ENCODE assay signal across 8 cellular contexts in the genomic region with DNA sequence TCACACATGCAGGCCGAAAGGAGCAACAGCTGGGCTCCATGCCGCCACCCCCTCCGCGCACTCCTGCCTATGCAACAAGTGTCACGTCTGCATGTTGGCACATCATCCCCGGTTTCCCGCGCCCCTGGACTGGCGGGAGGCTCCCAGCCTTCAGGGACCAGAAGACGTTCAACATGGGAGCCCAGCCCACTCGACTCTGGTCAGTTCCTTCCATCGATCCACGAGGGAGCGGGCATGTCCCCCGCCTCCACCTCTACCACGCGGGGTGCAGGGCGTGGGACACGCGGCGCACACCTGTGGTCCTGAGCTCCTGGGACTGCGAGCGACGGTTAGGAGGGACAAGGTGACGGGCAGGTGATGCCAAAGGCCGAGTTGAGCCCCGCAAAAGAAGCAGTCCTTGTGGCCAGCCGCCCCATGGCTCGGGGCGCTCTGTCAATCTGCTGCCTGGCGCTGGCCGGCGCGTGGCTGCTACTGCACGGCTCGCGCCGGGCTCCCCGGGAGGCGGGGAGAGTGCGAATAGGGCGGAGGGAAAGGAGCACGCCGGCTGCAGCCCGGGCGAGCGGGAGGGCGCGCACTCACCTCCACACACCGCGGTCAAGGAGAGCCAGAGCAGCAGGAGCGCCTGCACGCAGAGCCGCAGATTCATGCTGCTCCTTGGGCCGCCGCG. TPM values are rescaled to one million over a fixed set of nuclear protein-coding genes. Genes with fewer than 3 reads are reported as not detected.
DNase-seq lines count a peak whose midpoint lies in the region; ATAC-seq and TF ChIP-seq lines count a peak whose summit lies in the region.

No MANE protein-coding gene starts in this region.

- TF ChIP-seq POLR2A in NB4 (IDR thresholded peaks at IDR 0.05; ENCODE audit: extremely low read depth, insufficient read length) (no peak), suprapubic skin (IDR thresholded peaks at IDR 0.05) (no peak)

- H3K9me3 Mint-ChIP-seq in CD4-positive, CD25-positive, alpha-beta regulatory T cell, result no peaks in the 10 kb centered on the region
- H3K9me3 Mint-ChIP-seq in brain, result peaks cover 0 to 6% (median 0%) of the 10 kb centered on the region in 5 experiments

- peaks cover 13% of the 10 kb centered on the region for H3K27me3 Mint-ChIP-seq in CD4-positive, CD25-positive, alpha-beta regulatory T cell
- H3K27me3 Mint-ChIP-seq in brain, result peaks cover 5% of the 10 kb centered on the region

- no peaks in the 10 kb centered on the region for H3K9me3 ChIP-seq in CD4-positive, CD25-positive, alpha-beta regulatory T cell (ENCODE audit: control insufficient read depth in 2 of 2, low read length in 2 of 2)
- H3K9me3 ChIP-seq in suprapubic skin, result no peaks in the 10 kb centered on the region

- peak; percentile 35 to 48 for ATAC-seq in CD4-positive, CD25-positive, alpha-beta regulatory T cell (ENCODE audit: low read depth in 2 of 2)
- ATAC-seq in GM19438 (IDR thresholded peaks at IDR 0.05; ENCODE audit: low read depth, unreplicated experiment) (peak; percentile 53), left lobe of liver (peak; percentile 76), HG03520 (IDR thresholded peaks at IDR 0.05; ENCODE audit: unreplicated experiment) (no peak)

- no peak for TF ChIP-seq CTCF in NB4 (IDR thresholded peaks at IDR 0.05; ENCODE audit: low read depth, low read length)
- no peak for TF ChIP-seq CTCF in brain (conservative IDR thresholded peaks at IDR 0.05)
- no peak for TF ChIP-seq CTCF in suprapubic skin (IDR thresholded peaks at IDR 0.05)

- H3K36me3 Mint-ChIP-seq in CD4-positive, CD25-positive, alpha-beta regulatory T cell, result no peaks in the 10 kb centered on the region
- H3K36me3 Mint-ChIP-seq in brain, result no peaks in the 10 kb centered on the region

- WGBS in suprapubic skin, result 47% methylated on average over 19 of the region's 57 CpGs

- peak in 1 of 3 donors; percentile 30 for DNase-seq in CD4-positive, CD25-positive, alpha-beta regulatory T cell
- DNase-seq in NB4 (ENCODE audit: low read depth) (peak; percentile 42), left lobe of liver (ENCODE audit: low spot score) (peak; percentile 49), suprapubic skin (ENCODE audit: low spot score in 2 of 2) (no peak), HT-29 (ENCODE audit: low spot score) (no peak)

- peaks cover 9% of the 10 kb centered on the region for H3K4me1 ChIP-seq in CD4-positive, CD25-positive, alpha-beta regulatory T cell (ENCODE audit: control insufficient read depth, insufficient read depth, low read length, poor library complexity, severe bottlenecking)
- peaks cover 17% of the 10 kb centered on the region for H3K4me1 ChIP-seq in suprapubic skin

- H3K4me3 Mint-ChIP-seq in CD4-positive, CD25-positive, alpha-beta regulatory T cell, result peak overlapping the region in 3 of 4 donors; percentile 39 to 80 (median 43)
- H3K4me3 Mint-ChIP-seq in brain, result peak overlapping the region; percentile 71 to 78 (median 74)

- H3K4me1 Mint-ChIP-seq in CD4-positive, CD25-positive, alpha-beta regulatory T cell, result peaks cover 0 to 16% (median 4%) of the 10 kb centered on the region in 4 donors
- H3K4me1 Mint-ChIP-seq in brain, result peaks cover 32% of the 10 kb centered on the region

- no peak overlapping the region for H3K27ac Mint-ChIP-seq in CD4-positive, CD25-positive, alpha-beta regulatory T cell
- no peak overlapping the region for H3K27ac Mint-ChIP-seq in brain

- no peak overlapping the region for H3K4me3 ChIP-seq in CD4-positive, CD25-positive, alpha-beta regulatory T cell (ENCODE audit: low read depth, low read length)
- H3K4me3 ChIP-seq in NB4 (ENCODE audit: low read depth, low read length) (peak overlapping the region; percentile 32), suprapubic skin (peak overlapping the region; percentile 54)

- H3K27me3 ChIP-seq in CD4-positive, CD25-positive, alpha-beta regulatory T cell (ENCODE audit: control insufficient read depth, insufficient read depth, low read length), result no peaks in the 10 kb centered on the region
- no peaks in the 10 kb centered on the region for H3K27me3 ChIP-seq in suprapubic skin

- H3K27ac ChIP-seq in CD4-positive, CD25-positive, alpha-beta regulatory T cell (ENCODE audit: insufficient read depth, low read length, poor library complexity, severe bottlenecking), result no peak overlapping the region
- no peak overlapping the region for H3K27ac ChIP-seq in suprapubic skin

- TF ChIP-seq EP300 in suprapubic skin (IDR thresholded peaks at IDR 0.05), result no peak

- no peaks in the 10 kb centered on the region for H3K36me3 ChIP-seq in CD4-positive, CD25-positive, alpha-beta regulatory T cell (ENCODE audit: control insufficient read depth, insufficient read depth, low read length)
- H3K36me3 ChIP-seq in suprapubic skin, result no peaks in the 10 kb centered on the region

RNA-seq across cellular contexts. Expression of a gene that starts 0.6 kb away (rescaled TPM):
- total RNA-seq in CD4-positive, CD25-positive, alpha-beta regulatory T cell, result not detected
- not detected for polyA plus RNA-seq in CD4-positive, CD25-positive, alpha-beta regulatory T cell
- polyA plus RNA-seq in brain (ENCODE audit: insufficient read depth, low read depth, low replicate concordance), result 18.8 TPM
- total RNA-seq in left lobe of liver (1.2 TPM), suprapubic skin (under 1 TPM; 0.13 to 0.38 (median 0.29) TPM)
- total RNA-seq in HT-29 (2014; rRNA removed; shearing (Covaris generic)), result 0.23 and 0.28 TPM in 2 replicates

Comparison
In these comparisons a context has a peak if more than half of its experiments do, and no peak if none do; other contexts are left out.
1. DNase-seq: peak in NB4 (single experiment) and left lobe of liver (single experiment); none in suprapubic skin (0 of 2) and HT-29 (single experiment).